8 cellular contexts compared by ENCODE assay signal in genomic region chr14:60249321-60250251, GRCh38. TPM values are rescaled to one million over a fixed set of nuclear protein-coding genes. Genes with fewer than 3 reads are reported as not detected.
DNase-seq lines count a peak whose midpoint lies in the region; ATAC-seq and TF ChIP-seq lines count a peak whose summit lies in the region.

No MANE protein-coding gene starts in this region.

- peak overlapping the region; percentile 93 for H3K4me3 Mint-ChIP-seq in activated CD8-positive, alpha-beta T cell treated with anti-CD3 and anti-CD28 coated beads, Interleukin-2, amount 10 ng/mL, durations not matched to agents 7 days and 5 days

- no peaks in the 10 kb centered on the region for H3K27me3 ChIP-seq in effector memory CD4-positive, alpha-beta T cell (replicated peaks; ENCODE audit: control insufficient read depth, insufficient read depth, low read length, poor library complexity, severe bottlenecking)

- TF ChIP-seq POLR2A in GM18951 (IDR thresholded peaks at IDR 0.05; ENCODE audit: extremely low read depth, insufficient read depth, insufficient read length): peak; percentile 45

- H3K36me3 Mint-ChIP-seq in activated CD8-positive, alpha-beta T cell treated with anti-CD3 and anti-CD28 coated beads, Interleukin-2, amount 10 ng/mL, durations not matched to agents 7 days and 5 days (ENCODE audit: low read depth): peaks cover 9% of the 10 kb centered on the region

- peak overlapping the region; percentile 79 for H3K27ac ChIP-seq in effector memory CD4-positive, alpha-beta T cell (ENCODE audit: insufficient read depth, low read length, poor library complexity, severe bottlenecking)

- TF ChIP-seq CTCF in AG09309 (IDR thresholded peaks at IDR 0.05; ENCODE audit: control insufficient read depth, insufficient read depth, low read depth, low read length, missing control alignments): no peak

- POLR2A ChIA-PET in activated CD8-positive, alpha-beta T cell treated with anti-CD3 and anti-CD28 coated beads, Interleukin-2, amount 10 ng/mL, durations not matched to agents 7 days and 5 days (lab: Charles Lee): interaction anchor here (0.6 to 2.5 kb wide), 30 partner anchors 8 to 1951 kb away, joined by 3 to 24 read pairs (median 5); partner anchors contain the start of genes ARID4A, DHRS7, KIAA0586 and L3HYPDH

- CTCF ChIA-PET in activated CD8-positive, alpha-beta T cell treated with anti-CD3 and anti-CD28 coated beads, Interleukin-2, amount 10 ng/mL, durations not matched to agents 7 days and 5 days (lab: Charles Lee): interaction anchor here (0.9 to 4.0 kb wide), 13 partner anchors 11 to 285 kb away, joined by 3 to 31 read pairs (median 5); partner anchors contain the start of gene DHRS7

- H3K27me3 Mint-ChIP-seq in activated CD8-positive, alpha-beta T cell treated with anti-CD3 and anti-CD28 coated beads, Interleukin-2, amount 10 ng/mL, durations not matched to agents 7 days and 5 days (ENCODE audit: low read depth): no peaks in the 10 kb centered on the region

- H3K9me3 ChIP-seq in effector memory CD4-positive, alpha-beta T cell (ENCODE audit: control insufficient read depth, low read length): no peaks in the 10 kb centered on the region

- no peaks in the 10 kb centered on the region for H3K9me3 Mint-ChIP-seq in activated CD8-positive, alpha-beta T cell treated with anti-CD3 and anti-CD28 coated beads, Interleukin-2, amount 10 ng/mL, durations not matched to agents 7 days and 5 days (ENCODE audit: insufficient read depth)

- ATAC-seq in HG03159 (IDR thresholded peaks at IDR 0.05; ENCODE audit: unreplicated experiment): peak; percentile 36
- ATAC-seq in activated CD8-positive, alpha-beta T cell treated with anti-CD3 and anti-CD28 coated beads, Interleukin-2, amount 10 ng/mL, durations not matched to agents 7 days and 5 days: peak; percentile 49

- peaks cover 60% of the 10 kb centered on the region for H3K4me1 Mint-ChIP-seq in activated CD8-positive, alpha-beta T cell treated with anti-CD3 and anti-CD28 coated beads, Interleukin-2, amount 10 ng/mL, durations not matched to agents 7 days and 5 days (ENCODE audit: low read depth)

- in situ Hi-C loops in GM18951 (cut with MboI; ENCODE audit: low sequenced_read_pairs, unreplicated experiment): no loop called here

- peak overlapping the region; percentile 100 for H3K27ac Mint-ChIP-seq in activated CD8-positive, alpha-beta T cell treated with anti-CD3 and anti-CD28 coated beads, Interleukin-2, amount 10 ng/mL, durations not matched to agents 7 days and 5 days

- DNase-seq in AG09309 (ENCODE audit: low read depth) (no peak), NCI-H526 treated with DMSO at 0.1 percent for 48 hours (lab: John Stamatoyannopoulos, UW) (peak; percentile 69), medulla oblongata (ENCODE audit: extremely low spot score) (peak; percentile 71)
- peak; percentile 68 for DNase-seq in activated CD8-positive, alpha-beta T cell treated with anti-CD3 and anti-CD28 coated beads, Interleukin-2, amount 10 ng/mL, durations not matched to agents 7 days and 5 days
- DNase-seq in effector memory CD4-positive, alpha-beta T cell: peak; percentile 43 to 54 (median 50)
- peak; percentile 30 for DNase-seq in stimulated activated CD8-positive, alpha-beta memory T cell treated with anti-CD3 and anti-CD28 coated beads, Interleukin-12 subunit alpha, Interleukin-12 subunit beta, amount 100 ng/mL, for 1 hour (ENCODE audit: low read depth)

- peak overlapping the region; percentile 60 for H3K4me3 ChIP-seq in AG09309 (ENCODE audit: control insufficient read depth, low read depth, low read length)
- peak overlapping the region; percentile 79 for H3K4me3 ChIP-seq in effector memory CD4-positive, alpha-beta T cell (ENCODE audit: insufficient read depth, low read depth, low read length, poor library complexity, severe bottlenecking)

- H3K4me1 ChIP-seq in effector memory CD4-positive, alpha-beta T cell (ENCODE audit: control insufficient read depth, insufficient read depth, low read length, poor library complexity, severe bottlenecking): peaks cover 15% of the 10 kb centered on the region

- no peaks in the 10 kb centered on the region for H3K36me3 ChIP-seq in effector memory CD4-positive, alpha-beta T cell (ENCODE audit: control insufficient read depth, insufficient read depth, low read length)

RNA-seq across cellular contexts. Expression of gene PPM1A, which starts 0.6 kb away (rescaled TPM):
- total RNA-seq in activated CD8-positive, alpha-beta T cell treated with anti-CD3 and anti-CD28 coated beads, Interleukin-2, amount 10 ng/mL, durations not matched to agents 7 days and 5 days: 10 to 100 TPM; 45.2 to 50.1 TPM
